ENCODE assay signal across 11 cellular contexts in the genomic region with DNA sequence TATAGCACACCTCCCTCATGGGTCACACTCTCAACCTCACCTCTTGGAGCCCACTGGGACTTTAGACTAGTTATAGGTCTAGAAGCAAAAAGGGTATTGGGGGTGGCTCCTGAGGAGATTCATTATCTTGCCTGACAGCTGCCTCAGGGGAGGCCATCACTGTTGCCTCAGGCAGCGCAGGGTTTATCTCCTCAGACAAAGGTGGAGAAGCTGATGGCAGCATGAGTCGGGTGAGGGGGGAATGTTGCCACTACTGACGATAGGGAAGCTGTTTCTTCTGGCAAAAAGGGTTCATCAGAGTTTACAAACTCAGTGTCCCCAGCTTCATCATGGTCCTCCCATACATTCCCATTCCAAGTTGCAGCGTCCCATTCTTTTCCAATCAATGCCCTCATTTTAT.
"Had no signal": no experiment of that assay in that cellular context is flagged by ENCODE, and none has a peak within 500 bp of the region (broad histone marks: within the 10 kb centered on the region; RNA-seq: fewer than 3 reads in every experiment).

No MANE protein-coding gene starts in this region.

- H3K36me3 ChIP-seq: HAP-1 had no signal

- H3K9ac ChIP-seq: GM23248 had no signal

- H3K4me3 ChIP-seq: GM23248, GM23338, HAP-1 had no signal

- H3K4me1 ChIP-seq: HAP-1 had no signal

- H3K4me1 Mint-ChIP-seq: GM23338, H9 had no signal

- H3K4me3 Mint-ChIP-seq: GM23338, H9, HFFc6 had no signal

- H2AFZ ChIP-seq: GM23248, GM23338 had no signal

- H3K4me2 ChIP-seq: GM23338 had no signal

- DNase-seq: GM23248, GOT3, H7, H9, HCEC 1CT, HFFc6 had no signal

- H3K27ac ChIP-seq: GM23248 had no signal

- H3K27ac Mint-ChIP-seq: GM23338, H9, HFFc6 had no signal

- FAIRE-seq: H1, H54 had no signal

- ATAC-seq: GM23338, HCT116 had no signal
